In genomic region chr5:175288048-175288621, GRCh38 we compare ENCODE assay signal across 13 cellular contexts.
DNase-seq lines count a peak whose midpoint lies in the region; ATAC-seq and TF ChIP-seq lines count a peak whose summit lies in the region.
"Had no signal": no experiment of that assay in that cellular context is flagged by ENCODE, and none has a peak within 500 bp of the region (broad histone marks: within the 10 kb centered on the region; RNA-seq: fewer than 3 reads in every experiment).

No MANE protein-coding gene starts in this region.

- peak; percentile 45 for DNase-seq in AG08396 (ENCODE audit: low spot score)
- peak; percentile 49 for DNase-seq in HK-2 (ENCODE audit: unreplicated experiment)
- DNase-seq in islet precursor cell: peak; percentile 86
- no peak for DNase-seq in SHP77 treated with DMSO at 0.1 percent for 48 hours (lab: John Stamatoyannopoulos, UW)
- no peak for DNase-seq in activated naive CD4-positive, alpha-beta T cell (lab: John Stamatoyannopoulos, UW)
- DNase-seq in activated CD4-positive, alpha-beta T cell treated with anti-CD3 and anti-CD28 coated beads for 48 hours: no peak
- DNase-seq: CD4-positive, CD25-positive, alpha-beta regulatory T cell; esophagus squamous epithelium; MM.1S; Peyer's patch; right lobe of liver had no signal

- ATAC-seq in SK-N-SH treated with all-trans-retinoic acid at 6 μM for 48 hours (peak; percentile 85), GM21526 (IDR thresholded peaks at IDR 0.05; ENCODE audit: low FRiP score, unreplicated experiment) (no peak)
- ATAC-seq: right lobe of liver had no signal

TF ChIP-seq in SK-N-SH treated with all-trans-retinoic acid at 6 μM for 48 hours, 23 proteins besides CTCF, POLR2A, EP300 and RAD21:
- TF ChIP-seq ESRRG (CRISPR knock-in tag; IDR thresholded peaks at IDR 0.05) (no peak), TSHZ2 (CRISPR knock-in tag; IDR thresholded peaks at IDR 0.05) (no peak), ZNF8 (CRISPR knock-in tag; IDR thresholded peaks at IDR 0.05) (no peak), ZNF565 (CRISPR knock-in tag; conservative IDR thresholded peaks at IDR 0.05; ENCODE audit: low read depth) (no peak), OSR1 (CRISPR knock-in tag; IDR thresholded peaks at IDR 0.05) (no peak), ZFP3 (CRISPR knock-in tag; IDR thresholded peaks at IDR 0.05) (no peak), ZC3H10 (CRISPR knock-in tag; IDR thresholded peaks at IDR 0.05) (no peak), CSDC2 (CRISPR knock-in tag; IDR thresholded peaks at IDR 0.05) (no peak), ISL1 (CRISPR knock-in tag; IDR thresholded peaks at IDR 0.05) (no peak), CSRNP3 (CRISPR knock-in tag; IDR thresholded peaks at IDR 0.05) (no peak)

Comparison
In these comparisons a context has a peak if more than half of its experiments do, and no peak if none do; other contexts are left out.
1. DNase-seq: peak in AG08396 (single experiment), HK-2 (single experiment) and islet precursor cell (single experiment); none in SHP77 treated with DMSO at 0.1 percent for 48 hours (single experiment), activated naive CD4-positive, alpha-beta T cell (0 of 4) and activated CD4-positive, alpha-beta T cell treated with anti-CD3 and anti-CD28 coated beads for 48 hours (single experiment).